ENCODE assay signal across 1 cellular context in the genomic region with DNA sequence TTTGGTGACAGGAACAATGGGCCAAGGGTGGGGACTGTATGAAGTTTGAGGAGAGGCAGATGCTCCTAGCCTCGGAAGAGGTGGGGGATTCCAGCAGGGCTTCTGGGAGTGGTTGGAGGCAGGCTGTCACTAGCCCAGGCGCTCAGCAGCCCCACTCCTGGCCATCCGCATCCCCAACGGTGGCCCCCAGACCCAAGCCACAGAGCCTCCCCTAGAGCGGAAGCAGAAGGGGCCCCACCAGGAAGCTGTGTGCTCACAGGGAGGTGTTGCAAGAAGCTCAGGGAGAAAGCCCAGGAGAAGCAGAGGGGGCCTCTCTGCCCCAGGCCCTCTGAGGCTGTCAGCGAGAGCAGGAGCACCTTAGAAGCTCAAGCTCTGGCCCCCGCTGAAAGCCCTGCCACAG.
TF ChIP-seq lines count a peak whose summit lies in the region.

No MANE protein-coding gene starts in this region.

TF ChIP-seq in WTC11, 78 proteins besides CTCF, POLR2A, EP300 and RAD21 (continued from another document):
- TF ChIP-seq, protein P1, sequence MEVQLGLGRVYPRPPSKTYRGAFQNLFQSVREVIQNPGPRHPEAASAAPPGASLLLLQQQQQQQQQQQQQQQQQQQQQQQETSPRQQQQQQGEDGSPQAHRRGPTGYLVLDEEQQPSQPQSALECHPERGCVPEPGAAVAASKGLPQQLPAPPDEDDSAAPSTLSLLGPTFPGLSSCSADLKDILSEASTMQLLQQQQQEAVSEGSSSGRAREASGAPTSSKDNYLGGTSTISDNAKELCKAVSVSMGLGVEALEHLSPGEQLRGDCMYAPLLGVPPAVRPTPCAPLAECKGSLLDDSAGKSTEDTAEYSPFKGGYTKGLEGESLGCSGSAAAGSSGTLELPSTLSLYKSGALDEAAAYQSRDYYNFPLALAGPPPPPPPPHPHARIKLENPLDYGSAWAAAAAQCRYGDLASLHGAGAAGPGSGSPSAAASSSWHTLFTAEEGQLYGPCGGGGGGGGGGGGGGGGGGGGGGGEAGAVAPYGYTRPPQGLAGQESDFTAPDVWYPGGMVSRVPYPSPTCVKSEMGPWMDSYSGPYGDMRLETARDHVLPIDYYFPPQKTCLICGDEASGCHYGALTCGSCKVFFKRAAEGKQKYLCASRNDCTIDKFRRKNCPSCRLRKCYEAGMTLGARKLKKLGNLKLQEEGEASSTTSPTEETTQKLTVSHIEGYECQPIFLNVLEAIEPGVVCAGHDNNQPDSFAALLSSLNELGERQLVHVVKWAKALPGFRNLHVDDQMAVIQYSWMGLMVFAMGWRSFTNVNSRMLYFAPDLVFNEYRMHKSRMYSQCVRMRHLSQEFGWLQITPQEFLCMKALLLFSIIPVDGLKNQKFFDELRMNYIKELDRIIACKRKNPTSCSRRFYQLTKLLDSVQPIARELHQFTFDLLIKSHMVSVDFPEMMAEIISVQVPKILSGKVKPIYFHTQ (CRISPR knock-in tag; IDR thresholded peaks at IDR 0.05), result no peak
- TF ChIP-seq SMAD4 (CRISPR knock-in tag; IDR thresholded peaks at IDR 0.05) (no peak), ZNF121 (CRISPR knock-in tag; IDR thresholded peaks at IDR 0.05) (no peak), USF1 (CRISPR knock-in tag; IDR thresholded peaks at IDR 0.05) (no peak), CBFB (CRISPR knock-in tag; IDR thresholded peaks at IDR 0.05; ENCODE audit: low read depth) (no peak), FOXJ3 (CRISPR knock-in tag; IDR thresholded peaks at IDR 0.05; ENCODE audit: borderline replicate concordance) (no peak), SP1 (CRISPR knock-in tag; conservative IDR thresholded peaks at IDR 0.05) (no peak), ZNF219 (CRISPR knock-in tag; IDR thresholded peaks at IDR 0.05; ENCODE audit: borderline replicate concordance) (no peak), ZNF138 (CRISPR knock-in tag; conservative IDR thresholded peaks at IDR 0.05) (no peak), TP53 (CRISPR knock-in tag; IDR thresholded peaks at IDR 0.05) (no peak)
TF ChIP-seq in WTC11: peak in this region for 0.
